7 cellular contexts compared by ENCODE assay signal in genomic region chr3:169218314-169218983, GRCh38.
DNase-seq lines count a peak whose midpoint lies in the region; FAIRE-seq and TF ChIP-seq lines count a peak whose summit lies in the region.

No MANE protein-coding gene starts in this region.

- H3K9me3 Mint-ChIP-seq in activated CD4-positive, alpha-beta T cell treated with anti-CD3 and anti-CD28 coated beads, Interleukin-2, amount 10 ng/mL, durations not matched to agents 7 days and 5 days = no peaks in the 10 kb centered on the region

- H3K4me3 ChIP-seq in dorsolateral prefrontal cortex = no peak overlapping the region
- H3K4me3 ChIP-seq in muscle layer of duodenum (ENCODE audit: low read depth in 1 of 2, low read length in 2 of 2) = no peak overlapping the region

- no peak for TF ChIP-seq POLR2A in GM12891 (IDR thresholded peaks at IDR 0.05; ENCODE audit: low read depth, low read length)

- H3K4me1 Mint-ChIP-seq in activated CD4-positive, alpha-beta T cell treated with anti-CD3 and anti-CD28 coated beads, Interleukin-2, amount 10 ng/mL, durations not matched to agents 7 days and 5 days = no peaks in the 10 kb centered on the region

- no peaks in the 10 kb centered on the region for H3K4me1 ChIP-seq in muscle layer of duodenum (ENCODE audit: control insufficient read depth in 1 of 2, insufficient read depth in 2 of 2, low read length in 2 of 2)

- DNase-seq in GM12891 (ENCODE audit: insufficient read length, low spot score) (no peak), NCI-H226 (peak; percentile 53), dorsolateral prefrontal cortex (peak in 1 of 10 donors; percentile 32), DMS79 (lab: John Stamatoyannopoulos, UW) (no peak), frontal cortex (ENCODE audit: low spot score in 2 of 2) (no peak)
- DNase-seq in activated CD4-positive, alpha-beta T cell treated with anti-CD3 and anti-CD28 coated beads, Interleukin-2, amount 10 ng/mL, durations not matched to agents 7 days and 5 days = no peak

- intact Hi-C loops in dorsolateral prefrontal cortex (cut with DNase I) = no loop called here

- H3K27ac Mint-ChIP-seq in activated CD4-positive, alpha-beta T cell treated with anti-CD3 and anti-CD28 coated beads, Interleukin-2, amount 10 ng/mL, durations not matched to agents 7 days and 5 days = no peak overlapping the region

- no peaks in the 10 kb centered on the region for H3K36me3 Mint-ChIP-seq in activated CD4-positive, alpha-beta T cell treated with anti-CD3 and anti-CD28 coated beads, Interleukin-2, amount 10 ng/mL, durations not matched to agents 7 days and 5 days (ENCODE audit: low read depth)

- H3K27me3 ChIP-seq in dorsolateral prefrontal cortex (peaks cover 0 to 7% (median 0%) of the 10 kb centered on the region in 45 donors), muscle layer of duodenum (ENCODE audit: low read depth, low read length) (no peaks in the 10 kb centered on the region)

- no peak overlapping the region for H3K4me3 Mint-ChIP-seq in activated CD4-positive, alpha-beta T cell treated with anti-CD3 and anti-CD28 coated beads, Interleukin-2, amount 10 ng/mL, durations not matched to agents 7 days and 5 days

- H3K27me3 Mint-ChIP-seq in activated CD4-positive, alpha-beta T cell treated with anti-CD3 and anti-CD28 coated beads, Interleukin-2, amount 10 ng/mL, durations not matched to agents 7 days and 5 days = peaks cover 4% of the 10 kb centered on the region

- POLR2A ChIA-PET in activated CD4-positive, alpha-beta T cell treated with anti-CD3 and anti-CD28 coated beads, Interleukin-2, amount 10 ng/mL, durations not matched to agents 7 days and 5 days (lab: Charles Lee) = no interaction called here

- no peaks in the 10 kb centered on the region for H3K36me3 ChIP-seq in muscle layer of duodenum (ENCODE audit: control insufficient read depth in 1 of 2, insufficient read depth in 2 of 2, low read length in 2 of 2)

- no peaks in the 10 kb centered on the region for H3K9me3 ChIP-seq in muscle layer of duodenum (ENCODE audit: control insufficient read depth in 1 of 2, low read length in 2 of 2)

- no peak for FAIRE-seq in GM12891 (lab: Jason Lieb, UNC)
- FAIRE-seq in frontal cortex (lab: Jason Lieb, UNC) = no peak

- CTCF ChIA-PET in activated CD4-positive, alpha-beta T cell treated with anti-CD3 and anti-CD28 coated beads, Interleukin-2, amount 10 ng/mL, durations not matched to agents 7 days and 5 days (lab: Charles Lee) = interaction anchor here (0.6 kb wide), 1 partner anchor 181 kb away, joined by 3 read pairs; no protein-coding TSS in a partner anchor

- H3K27ac ChIP-seq in dorsolateral prefrontal cortex (no peak overlapping the region), muscle layer of duodenum (ENCODE audit: low read length) (peak overlapping the region; percentile 16)

- TF ChIP-seq CTCF in dorsolateral prefrontal cortex (IDR thresholded peaks at IDR 0.05 in 54 of 56, conservative IDR thresholded peaks at IDR 0.05 in 2 of 56; ENCODE audit: low read depth in 1 of 56, partially characterized antibody in 56 of 56) = peak in 53 of 56 donors; percentile 8 to 68 (median 45)

TF ChIP-seq in GM12891, 5 proteins besides CTCF, POLR2A, EP300 and RAD21:
- TF ChIP-seq SPI1 (IDR thresholded peaks at IDR 0.05; ENCODE audit: low read depth, low read length) (peak; percentile 50), PAX5 (IDR thresholded peaks at IDR 0.05; ENCODE audit: insufficient read depth, low read length, severe bottlenecking) (no peak)
